In genomic region chr6:48280035-48280434, GRCh38 we compare ENCODE assay signal across 22 cellular contexts.
"Had no signal": no experiment of that assay in that cellular context is flagged by ENCODE, and none has a peak within 500 bp of the region (broad histone marks: within the 10 kb centered on the region; RNA-seq: fewer than 3 reads in every experiment).

No MANE protein-coding gene starts in this region.

- H3K27ac ChIP-seq: adrenal gland had no signal

- H3K4me1 ChIP-seq: adrenal gland had no signal

- ATAC-seq: activated CD8-positive, alpha-beta T cell treated with anti-CD3 and anti-CD28 coated beads, Interleukin-2, amount 10 ng/mL, durations not matched to agents 7 days and 5 days; PC-3; WTC11 had no signal

- DNase-seq: activated CD4-positive, alpha-beta T cell treated with anti-CD3 and anti-CD28 coated beads for 48 hours; activated CD4-positive, alpha-beta T cell treated with anti-CD3 and anti-CD28 coated beads, Interleukin-2, amount 50 U/mL, for 4 hours; activated CD4-positive, CD25-positive, alpha-beta regulatory T cell treated with anti-CD3 and anti-CD28 coated beads, Interleukin-2, amount 50 U/mL, for 72 hours; activated CD8-positive, alpha-beta memory T cell treated with anti-CD3 and anti-CD28 coated beads, Interleukin-2, amount 50 U/mL, for 48 hours; activated CD8-positive, alpha-beta T cell treated with anti-CD3 and anti-CD28 coated beads, Interleukin-2, amount 10 ng/mL, durations not matched to agents 7 days and 5 days; activated naive CD4-positive, alpha-beta T cell treated with anti-CD3 and anti-CD28 coated beads, Interleukin-2, amount 50 U/mL, for 16 hours; activated naive CD8-positive, alpha-beta T cell treated with anti-CD3 and anti-CD28 coated beads, Interleukin-2, amount 10 ng/mL, durations not matched to agents 7 days and 5 days; activated T-cell treated with anti-CD3 and anti-CD28 coated beads, Interleukin-2, amount 50 U/mL, for 1 hour; adrenal gland; cerebellar nuclear complex; Karpas-422; MM.1S; NCI-H1105; NCI-H146; NCI-H187 treated with DMSO at 0.1 percent for 48 hours; NCI-H2107; NCI-H446 treated with DMSO at 0.1 percent for 48 hours; NCI-H524 treated with DMSO at 0.1 percent for 48 hours; PC-3; SHP77 treated with DMSO at 0.1 percent for 48 hours; T-helper 9 cell had no signal

- H3K4me3 ChIP-seq: adrenal gland had no signal

- H3K36me3 ChIP-seq: adrenal gland had no signal

- H3K27me3 ChIP-seq: adrenal gland had no signal

- H3K9me3 ChIP-seq: adrenal gland had no signal
